ENCODE assay signal across 1 cellular context in the genomic region with DNA sequence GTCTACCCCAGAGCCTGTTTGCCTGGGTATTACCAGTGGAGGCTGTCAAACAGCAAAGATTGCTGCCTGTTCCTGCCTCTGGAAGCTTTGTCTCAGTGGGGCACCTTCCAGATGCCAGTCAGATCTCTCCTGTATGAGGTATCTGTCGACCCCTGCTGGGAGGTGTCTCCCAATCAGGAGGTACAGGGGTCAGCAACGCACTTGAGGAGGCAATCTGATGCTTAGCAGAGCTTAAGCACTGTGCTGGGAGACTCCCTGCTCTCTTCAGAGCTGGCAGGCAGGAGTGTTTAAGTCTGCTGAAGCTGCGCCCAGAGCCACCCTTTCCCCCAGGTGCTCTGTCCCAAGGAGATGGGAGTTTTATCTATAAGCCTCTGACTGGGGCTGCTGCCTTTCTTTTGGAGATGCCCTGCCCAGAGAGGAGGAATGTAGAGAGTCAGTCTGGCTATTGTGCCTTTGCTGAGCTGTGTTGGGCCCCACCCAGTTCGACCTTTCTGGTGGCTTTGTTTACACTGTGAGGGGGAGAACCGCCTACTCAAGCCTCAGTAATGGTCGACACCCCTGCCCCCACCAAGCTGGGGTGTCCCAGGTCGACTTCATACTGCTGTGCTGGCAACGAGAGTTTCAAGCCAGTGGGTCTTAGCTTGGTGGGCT.
TF ChIP-seq lines count a peak whose summit lies in the region.

No MANE protein-coding gene starts in this region.

TF ChIP-seq in HepG2, 621 proteins besides CTCF, POLR2A, EP300 and RAD21 (continued from another document and continues in another):
- TF ChIP-seq ZBTB7B (CRISPR knock-in tag; IDR thresholded peaks at IDR 0.05): peak; percentile 51; the same call in 1 of the 2 replicates
- no peak for TF ChIP-seq POLR2AphosphoS5 (IDR thresholded peaks at IDR 0.05; ENCODE audit: low read depth, low read length)
- no peak for TF ChIP-seq ZKSCAN5 (CRISPR knock-in tag; IDR thresholded peaks at IDR 0.05)
- no peak for TF ChIP-seq CENPT (CRISPR knock-in tag; IDR thresholded peaks at IDR 0.05; ENCODE audit: low read depth)
- no peak for TF ChIP-seq TMF1 (CRISPR knock-in tag; IDR thresholded peaks at IDR 0.05; ENCODE audit: low read depth)
- peak; percentile 37; the same call in 1 of the 2 replicates for TF ChIP-seq HOXA3 (CRISPR knock-in tag; IDR thresholded peaks at IDR 0.05)
- TF ChIP-seq, protein P1, sequence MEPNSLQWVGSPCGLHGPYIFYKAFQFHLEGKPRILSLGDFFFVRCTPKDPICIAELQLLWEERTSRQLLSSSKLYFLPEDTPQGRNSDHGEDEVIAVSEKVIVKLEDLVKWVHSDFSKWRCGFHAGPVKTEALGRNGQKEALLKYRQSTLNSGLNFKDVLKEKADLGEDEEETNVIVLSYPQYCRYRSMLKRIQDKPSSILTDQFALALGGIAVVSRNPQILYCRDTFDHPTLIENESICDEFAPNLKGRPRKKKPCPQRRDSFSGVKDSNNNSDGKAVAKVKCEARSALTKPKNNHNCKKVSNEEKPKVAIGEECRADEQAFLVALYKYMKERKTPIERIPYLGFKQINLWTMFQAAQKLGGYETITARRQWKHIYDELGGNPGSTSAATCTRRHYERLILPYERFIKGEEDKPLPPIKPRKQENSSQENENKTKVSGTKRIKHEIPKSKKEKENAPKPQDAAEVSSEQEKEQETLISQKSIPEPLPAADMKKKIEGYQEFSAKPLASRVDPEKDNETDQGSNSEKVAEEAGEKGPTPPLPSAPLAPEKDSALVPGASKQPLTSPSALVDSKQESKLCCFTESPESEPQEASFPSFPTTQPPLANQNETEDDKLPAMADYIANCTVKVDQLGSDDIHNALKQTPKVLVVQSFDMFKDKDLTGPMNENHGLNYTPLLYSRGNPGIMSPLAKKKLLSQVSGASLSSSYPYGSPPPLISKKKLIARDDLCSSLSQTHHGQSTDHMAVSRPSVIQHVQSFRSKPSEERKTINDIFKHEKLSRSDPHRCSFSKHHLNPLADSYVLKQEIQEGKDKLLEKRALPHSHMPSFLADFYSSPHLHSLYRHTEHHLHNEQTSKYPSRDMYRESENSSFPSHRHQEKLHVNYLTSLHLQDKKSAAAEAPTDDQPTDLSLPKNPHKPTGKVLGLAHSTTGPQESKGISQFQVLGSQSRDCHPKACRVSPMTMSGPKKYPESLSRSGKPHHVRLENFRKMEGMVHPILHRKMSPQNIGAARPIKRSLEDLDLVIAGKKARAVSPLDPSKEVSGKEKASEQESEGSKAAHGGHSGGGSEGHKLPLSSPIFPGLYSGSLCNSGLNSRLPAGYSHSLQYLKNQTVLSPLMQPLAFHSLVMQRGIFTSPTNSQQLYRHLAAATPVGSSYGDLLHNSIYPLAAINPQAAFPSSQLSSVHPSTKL (CRISPR knock-in tag; IDR thresholded peaks at IDR 0.05): peak; percentile 54; the same call in 1 of the 2 replicates
- TF ChIP-seq KMT2B (CRISPR knock-in tag; IDR thresholded peaks at IDR 0.05): no peak
- TF ChIP-seq, protein P2, sequence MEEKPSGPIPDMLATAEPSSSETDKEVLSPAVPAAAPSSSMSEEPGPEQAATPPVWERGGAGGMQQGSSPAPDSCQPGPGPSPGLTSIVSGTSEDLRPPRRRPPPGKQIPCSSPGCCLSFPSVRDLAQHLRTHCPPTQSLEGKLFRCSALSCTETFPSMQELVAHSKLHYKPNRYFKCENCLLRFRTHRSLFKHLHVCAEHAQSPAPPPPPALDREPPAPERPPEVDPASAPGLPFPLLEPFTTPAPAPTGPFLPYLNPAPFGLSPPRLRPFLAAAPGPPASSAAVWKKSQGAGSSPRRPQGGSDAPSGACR (CRISPR knock-in tag; IDR thresholded peaks at IDR 0.05): no peak
- TF ChIP-seq PRPF4 (IDR thresholded peaks at IDR 0.05; ENCODE audit: low read depth, low read length, poor library complexity, severe bottlenecking): no peak
- no peak for TF ChIP-seq ZNF775 (CRISPR knock-in tag; IDR thresholded peaks at IDR 0.05; ENCODE audit: borderline replicate concordance)
- peak; percentile 74 for TF ChIP-seq ZMYM4 (CRISPR knock-in tag; IDR thresholded peaks at IDR 0.05)
- no peak for TF ChIP-seq ZNF878 (CRISPR knock-in tag; IDR thresholded peaks at IDR 0.05)
- TF ChIP-seq, protein P3, sequence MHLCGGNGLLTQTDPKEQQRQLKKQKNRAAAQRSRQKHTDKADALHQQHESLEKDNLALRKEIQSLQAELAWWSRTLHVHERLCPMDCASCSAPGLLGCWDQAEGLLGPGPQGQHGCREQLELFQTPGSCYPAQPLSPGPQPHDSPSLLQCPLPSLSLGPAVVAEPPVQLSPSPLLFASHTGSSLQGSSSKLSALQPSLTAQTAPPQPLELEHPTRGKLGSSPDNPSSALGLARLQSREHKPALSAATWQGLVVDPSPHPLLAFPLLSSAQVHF (CRISPR knock-in tag; IDR thresholded peaks at IDR 0.05): no peak
- TF ChIP-seq PITX1 (CRISPR knock-in tag; IDR thresholded peaks at IDR 0.05): no peak
- TF ChIP-seq, protein P4, sequence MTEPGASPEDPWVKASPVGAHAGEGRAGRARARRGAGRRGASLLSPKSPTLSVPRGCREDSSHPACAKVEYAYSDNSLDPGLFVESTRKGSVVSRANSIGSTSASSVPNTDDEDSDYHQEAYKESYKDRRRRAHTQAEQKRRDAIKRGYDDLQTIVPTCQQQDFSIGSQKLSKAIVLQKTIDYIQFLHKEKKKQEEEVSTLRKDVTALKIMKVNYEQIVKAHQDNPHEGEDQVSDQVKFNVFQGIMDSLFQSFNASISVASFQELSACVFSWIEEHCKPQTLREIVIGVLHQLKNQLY (CRISPR knock-in tag; IDR thresholded peaks at IDR 0.05): no peak
- TF ChIP-seq, protein P5, sequence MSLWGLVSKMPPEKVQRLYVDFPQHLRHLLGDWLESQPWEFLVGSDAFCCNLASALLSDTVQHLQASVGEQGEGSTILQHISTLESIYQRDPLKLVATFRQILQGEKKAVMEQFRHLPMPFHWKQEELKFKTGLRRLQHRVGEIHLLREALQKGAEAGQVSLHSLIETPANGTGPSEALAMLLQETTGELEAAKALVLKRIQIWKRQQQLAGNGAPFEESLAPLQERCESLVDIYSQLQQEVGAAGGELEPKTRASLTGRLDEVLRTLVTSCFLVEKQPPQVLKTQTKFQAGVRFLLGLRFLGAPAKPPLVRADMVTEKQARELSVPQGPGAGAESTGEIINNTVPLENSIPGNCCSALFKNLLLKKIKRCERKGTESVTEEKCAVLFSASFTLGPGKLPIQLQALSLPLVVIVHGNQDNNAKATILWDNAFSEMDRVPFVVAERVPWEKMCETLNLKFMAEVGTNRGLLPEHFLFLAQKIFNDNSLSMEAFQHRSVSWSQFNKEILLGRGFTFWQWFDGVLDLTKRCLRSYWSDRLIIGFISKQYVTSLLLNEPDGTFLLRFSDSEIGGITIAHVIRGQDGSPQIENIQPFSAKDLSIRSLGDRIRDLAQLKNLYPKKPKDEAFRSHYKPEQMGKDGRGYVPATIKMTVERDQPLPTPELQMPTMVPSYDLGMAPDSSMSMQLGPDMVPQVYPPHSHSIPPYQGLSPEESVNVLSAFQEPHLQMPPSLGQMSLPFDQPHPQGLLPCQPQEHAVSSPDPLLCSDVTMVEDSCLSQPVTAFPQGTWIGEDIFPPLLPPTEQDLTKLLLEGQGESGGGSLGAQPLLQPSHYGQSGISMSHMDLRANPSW (CRISPR knock-in tag; IDR thresholded peaks at IDR 0.05; ENCODE audit: borderline replicate concordance): no peak
- TF ChIP-seq MAFF (IDR thresholded peaks at IDR 0.05; ENCODE audit: low read depth, low read length): no peak
- TF ChIP-seq, protein P6, sequence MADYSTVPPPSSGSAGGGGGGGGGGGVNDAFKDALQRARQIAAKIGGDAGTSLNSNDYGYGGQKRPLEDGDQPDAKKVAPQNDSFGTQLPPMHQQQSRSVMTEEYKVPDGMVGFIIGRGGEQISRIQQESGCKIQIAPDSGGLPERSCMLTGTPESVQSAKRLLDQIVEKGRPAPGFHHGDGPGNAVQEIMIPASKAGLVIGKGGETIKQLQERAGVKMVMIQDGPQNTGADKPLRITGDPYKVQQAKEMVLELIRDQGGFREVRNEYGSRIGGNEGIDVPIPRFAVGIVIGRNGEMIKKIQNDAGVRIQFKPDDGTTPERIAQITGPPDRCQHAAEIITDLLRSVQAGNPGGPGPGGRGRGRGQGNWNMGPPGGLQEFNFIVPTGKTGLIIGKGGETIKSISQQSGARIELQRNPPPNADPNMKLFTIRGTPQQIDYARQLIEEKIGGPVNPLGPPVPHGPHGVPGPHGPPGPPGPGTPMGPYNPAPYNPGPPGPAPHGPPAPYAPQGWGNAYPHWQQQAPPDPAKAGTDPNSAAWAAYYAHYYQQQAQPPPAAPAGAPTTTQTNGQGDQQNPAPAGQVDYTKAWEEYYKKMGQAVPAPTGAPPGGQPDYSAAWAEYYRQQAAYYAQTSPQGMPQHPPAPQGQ (CRISPR knock-in tag; IDR thresholded peaks at IDR 0.05; ENCODE audit: borderline replicate concordance): no peak
- no peak for TF ChIP-seq TBX2 (CRISPR knock-in tag; IDR thresholded peaks at IDR 0.05; ENCODE audit: borderline replicate concordance)
- TF ChIP-seq ZNF589 (CRISPR knock-in tag; conservative IDR thresholded peaks at IDR 0.05): no peak
- TF ChIP-seq HNRNPL (IDR thresholded peaks at IDR 0.05; ENCODE audit: low read depth, low read length): no peak
- TF ChIP-seq GABPA (IDR thresholded peaks at IDR 0.05; ENCODE audit: low read depth, low read length): no peak
- no peak for TF ChIP-seq GABPA (CRISPR knock-in tag; IDR thresholded peaks at IDR 0.05; ENCODE audit: low read depth)
- no peak for TF ChIP-seq AGO1 (IDR thresholded peaks at IDR 0.05; ENCODE audit: low read depth, low read length, poor library complexity, severe bottlenecking)
- no peak for TF ChIP-seq SMARCC2 (IDR thresholded peaks at IDR 0.05)
- no peak for TF ChIP-seq ZNF24 (IDR thresholded peaks at IDR 0.05)
- TF ChIP-seq TAF1 (CRISPR knock-in tag; IDR thresholded peaks at IDR 0.05): 0 out of 2 replicates have a peak, but pooled peaks have one; percentile 4
- TF ChIP-seq NCOA1 (CRISPR knock-in tag; IDR thresholded peaks at IDR 0.05): 0 out of 2 replicates have a peak, but pooled peaks have one; percentile 35
- TF ChIP-seq, protein P7, sequence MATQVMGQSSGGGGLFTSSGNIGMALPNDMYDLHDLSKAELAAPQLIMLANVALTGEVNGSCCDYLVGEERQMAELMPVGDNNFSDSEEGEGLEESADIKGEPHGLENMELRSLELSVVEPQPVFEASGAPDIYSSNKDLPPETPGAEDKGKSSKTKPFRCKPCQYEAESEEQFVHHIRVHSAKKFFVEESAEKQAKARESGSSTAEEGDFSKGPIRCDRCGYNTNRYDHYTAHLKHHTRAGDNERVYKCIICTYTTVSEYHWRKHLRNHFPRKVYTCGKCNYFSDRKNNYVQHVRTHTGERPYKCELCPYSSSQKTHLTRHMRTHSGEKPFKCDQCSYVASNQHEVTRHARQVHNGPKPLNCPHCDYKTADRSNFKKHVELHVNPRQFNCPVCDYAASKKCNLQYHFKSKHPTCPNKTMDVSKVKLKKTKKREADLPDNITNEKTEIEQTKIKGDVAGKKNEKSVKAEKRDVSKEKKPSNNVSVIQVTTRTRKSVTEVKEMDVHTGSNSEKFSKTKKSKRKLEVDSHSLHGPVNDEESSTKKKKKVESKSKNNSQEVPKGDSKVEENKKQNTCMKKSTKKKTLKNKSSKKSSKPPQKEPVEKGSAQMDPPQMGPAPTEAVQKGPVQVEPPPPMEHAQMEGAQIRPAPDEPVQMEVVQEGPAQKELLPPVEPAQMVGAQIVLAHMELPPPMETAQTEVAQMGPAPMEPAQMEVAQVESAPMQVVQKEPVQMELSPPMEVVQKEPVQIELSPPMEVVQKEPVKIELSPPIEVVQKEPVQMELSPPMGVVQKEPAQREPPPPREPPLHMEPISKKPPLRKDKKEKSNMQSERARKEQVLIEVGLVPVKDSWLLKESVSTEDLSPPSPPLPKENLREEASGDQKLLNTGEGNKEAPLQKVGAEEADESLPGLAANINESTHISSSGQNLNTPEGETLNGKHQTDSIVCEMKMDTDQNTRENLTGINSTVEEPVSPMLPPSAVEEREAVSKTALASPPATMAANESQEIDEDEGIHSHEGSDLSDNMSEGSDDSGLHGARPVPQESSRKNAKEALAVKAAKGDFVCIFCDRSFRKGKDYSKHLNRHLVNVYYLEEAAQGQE (IDR thresholded peaks at IDR 0.05; ENCODE audit: borderline replicate concordance in 1 of 2, low read depth in 1 of 2, low read length in 2 of 2): no peak
- peak; percentile 66 for TF ChIP-seq SALL1 (CRISPR knock-in tag; IDR thresholded peaks at IDR 0.05)
- TF ChIP-seq, protein P8, sequence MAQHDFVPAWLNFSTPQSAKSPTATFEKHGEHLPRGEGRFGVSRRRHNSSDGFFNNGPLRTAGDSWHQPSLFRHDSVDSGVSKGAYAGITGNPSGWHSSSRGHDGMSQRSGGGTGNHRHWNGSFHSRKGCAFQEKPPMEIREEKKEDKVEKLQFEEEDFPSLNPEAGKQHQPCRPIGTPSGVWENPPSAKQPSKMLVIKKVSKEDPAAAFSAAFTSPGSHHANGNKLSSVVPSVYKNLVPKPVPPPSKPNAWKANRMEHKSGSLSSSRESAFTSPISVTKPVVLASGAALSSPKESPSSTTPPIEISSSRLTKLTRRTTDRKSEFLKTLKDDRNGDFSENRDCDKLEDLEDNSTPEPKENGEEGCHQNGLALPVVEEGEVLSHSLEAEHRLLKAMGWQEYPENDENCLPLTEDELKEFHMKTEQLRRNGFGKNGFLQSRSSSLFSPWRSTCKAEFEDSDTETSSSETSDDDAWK (CRISPR knock-in tag; IDR thresholded peaks at IDR 0.05): no peak
- TF ChIP-seq KLF11 (CRISPR knock-in tag; IDR thresholded peaks at IDR 0.05): no peak
- TF ChIP-seq ZNF460 (CRISPR knock-in tag; IDR thresholded peaks at IDR 0.05; ENCODE audit: borderline replicate concordance): no peak
- TF ChIP-seq TCF7 (IDR thresholded peaks at IDR 0.05; ENCODE audit: low read depth): no peak
- TF ChIP-seq KLF9 (CRISPR knock-in tag; IDR thresholded peaks at IDR 0.05; ENCODE audit: low read depth): no peak
- no peak for TF ChIP-seq MAFG (CRISPR knock-in tag; IDR thresholded peaks at IDR 0.05)
